26 cellular contexts compared by ENCODE assay signal in genomic region chr11:134437821-134438220, GRCh38. TPM values are rescaled to one million over a fixed set of nuclear protein-coding genes. Genes with fewer than 3 reads are reported as not detected.
"Had no signal": no experiment of that assay in that cellular context is flagged by ENCODE, and none has a peak within 500 bp of the region (broad histone marks: within the 10 kb centered on the region; RNA-seq: fewer than 3 reads in every experiment).

No MANE protein-coding gene starts in this region.

- H3K4me1 ChIP-seq: pancreas, psoas muscle, right lobe of liver, stomach, thyroid gland, transverse colon, upper lobe of left lung, vagina had no signal

- H3K27me3 ChIP-seq: pancreas, right lobe of liver, thyroid gland, upper lobe of left lung, vagina had no signal

- H3K9me3 Mint-ChIP-seq: nephron; stimulated activated effector memory CD8-positive, alpha-beta T cell treated with anti-CD3 and anti-CD28 coated beads, Interleukin-12 subunit alpha, Interleukin-12 subunit beta, amount 100 ng/mL, for 72 hours had no signal

- H3K9me3 ChIP-seq: pancreas, psoas muscle, right lobe of liver, stomach, thoracic aorta, thyroid gland, transverse colon, upper lobe of left lung, vagina had no signal

- H3K36me3 ChIP-seq: pancreas, right lobe of liver, stomach, thoracic aorta, thyroid gland, transverse colon, upper lobe of left lung, vagina had no signal

- H3K4me3 Mint-ChIP-seq: naive thymus-derived CD4-positive, alpha-beta T cell; natural killer cell; nephron; neural crest cell; stimulated activated effector memory CD8-positive, alpha-beta T cell treated with anti-CD3 and anti-CD28 coated beads, Interleukin-12 subunit alpha, Interleukin-12 subunit beta, amount 100 ng/mL, for 72 hours; stimulated activated naive B cell treated with anti-CD40 and anti-IgM and Interleukin-4, amounts not matched to agents 10 μg/mL and 1 μg/mL and 100 μg/mL, for 72 hours; stimulated activated naive CD8-positive, alpha-beta T cell treated with anti-CD3 and anti-CD28 coated beads, Interleukin-15, Interleukin-2, amounts not matched to agents 100 ng/mL and 50 ng/mL, for 24 hours had no signal

- ATAC-seq: naive thymus-derived CD4-positive, alpha-beta T cell; natural killer cell; pancreas; psoas muscle; right cardiac atrium; stimulated activated effector memory CD8-positive, alpha-beta T cell treated with anti-CD3 and anti-CD28 coated beads, Interleukin-12 subunit alpha, Interleukin-12 subunit beta, amount 100 ng/mL, for 72 hours; stimulated activated naive B cell treated with anti-CD40 and anti-IgM and Interleukin-4, amounts not matched to agents 10 μg/mL and 1 μg/mL and 100 μg/mL, for 72 hours had no signal

- H3K4me1 Mint-ChIP-seq: nephron; stimulated activated naive B cell treated with anti-CD40 and anti-IgM and Interleukin-4, amounts not matched to agents 10 μg/mL and 1 μg/mL and 100 μg/mL, for 72 hours had no signal

- H3K27ac ChIP-seq: pancreas, psoas muscle, right lobe of liver, skin epidermis, stomach, thoracic aorta, thyroid gland, transverse colon, upper lobe of left lung, vagina had no signal

- H3K36me3 Mint-ChIP-seq: naive thymus-derived CD4-positive, alpha-beta T cell; natural killer cell; stimulated activated effector memory CD8-positive, alpha-beta T cell treated with anti-CD3 and anti-CD28 coated beads, Interleukin-12 subunit alpha, Interleukin-12 subunit beta, amount 100 ng/mL, for 72 hours; stimulated activated naive B cell treated with anti-CD40 and anti-IgM and Interleukin-4, amounts not matched to agents 10 μg/mL and 1 μg/mL and 100 μg/mL, for 72 hours had no signal

- DNase-seq: naive thymus-derived CD4-positive, alpha-beta T cell; natural killer cell; occipital lobe; pancreas; psoas muscle; right cardiac atrium; right lobe of liver; stimulated activated CD4-positive, alpha-beta T cell treated with anti-CD3 and anti-CD28 coated beads, Interleukin-15, amount 100 ng/mL, for 24 hours; stimulated activated CD4-positive, alpha-beta T cell treated with anti-CD3 and anti-CD28 coated beads, Interleukin-2, amount 100 ng/mL, for 24 hours; stimulated activated CD4-positive, alpha-beta T cell treated with anti-CD3 and anti-CD28 coated beads, Interleukin-2, amount 100 ng/mL, for 48 hours; stimulated activated CD4-positive, alpha-beta T cell treated with anti-CD3 and anti-CD28 coated beads, Interleukin-4, amount 100 ng/mL, for 24 hours; stimulated activated naive B cell treated with anti-CD40 and anti-IgM and Interleukin-4, amounts not matched to agents 10 μg/mL and 1 μg/mL and 100 μg/mL, for 72 hours; stimulated activated naive CD4-positive, alpha-beta T cell treated with Interleukin-2 at 50 U/mL for 16 hours; stomach; thyroid gland; transverse colon; upper lobe of left lung had no signal

- H3K4me3 ChIP-seq: pancreas, psoas muscle, right lobe of liver, skin epidermis, stomach, thoracic aorta, thyroid gland, transverse colon, upper lobe of left lung, vagina had no signal

- H3K27ac Mint-ChIP-seq: naive thymus-derived CD4-positive, alpha-beta T cell; progenitor cell of endocrine pancreas; stimulated activated effector memory CD8-positive, alpha-beta T cell treated with anti-CD3 and anti-CD28 coated beads, Interleukin-12 subunit alpha, Interleukin-12 subunit beta, amount 100 ng/mL, for 72 hours; stimulated activated naive B cell treated with anti-CD40 and anti-IgM and Interleukin-4, amounts not matched to agents 10 μg/mL and 1 μg/mL and 100 μg/mL, for 72 hours; stimulated activated naive CD8-positive, alpha-beta T cell treated with anti-CD3 and anti-CD28 coated beads, Interleukin-15, Interleukin-2, amounts not matched to agents 100 ng/mL and 50 ng/mL, for 24 hours had no signal

- FAIRE-seq: pancreas, urothelium cell line had no signal

RNA-seq across cellular contexts. Expression of gene B3GAT1, which starts 25.8 kb away (rescaled TPM):
- polyA plus RNA-seq: naive thymus-derived CD4-positive, alpha-beta T cell had no signal
